Comparison of ENCODE assay signal across 1 cellular context in genomic region chr11:35165416-35166368, GRCh38.
TF ChIP-seq lines count a peak whose summit lies in the region.

No MANE protein-coding gene starts in this region.

TF ChIP-seq in SK-N-SH, 30 proteins besides CTCF, POLR2A, EP300 and RAD21 (continued from another document):
- no peak for TF ChIP-seq REST (IDR thresholded peaks at IDR 0.05; ENCODE audit: low read depth, low read length)
- TF ChIP-seq CHD2 (IDR thresholded peaks at IDR 0.05; ENCODE audit: low read length, partially characterized antibody) = no peak
- TF ChIP-seq RXRA (IDR thresholded peaks at IDR 0.05; ENCODE audit: borderline replicate concordance, low read depth) = peak; percentile 34; the same call in 1 of the 2 replicates
- TF ChIP-seq NFIC (IDR thresholded peaks at IDR 0.05; ENCODE audit: borderline replicate concordance) = peak; percentile 39; the same call in 1 of the 2 replicates
- peak; percentile 58 for TF ChIP-seq JUND (IDR thresholded peaks at IDR 0.05)
- no peak for TF ChIP-seq MEF2A (IDR thresholded peaks at IDR 0.05; ENCODE audit: borderline replicate concordance, low read depth)
- TF ChIP-seq USF1 (IDR thresholded peaks at IDR 0.05; ENCODE audit: borderline replicate concordance, low read depth) = no peak
- 0 out of 2 replicates have a peak, but pooled peaks have one; percentile 9 for TF ChIP-seq POLR2AphosphoS5 (IDR thresholded peaks at IDR 0.05; ENCODE audit: low read depth, low read length)
- TF ChIP-seq ZBTB33 (IDR thresholded peaks at IDR 0.05; ENCODE audit: borderline replicate concordance, low read depth) = 0 out of 2 replicates have a peak, but pooled peaks have one; percentile 19
- no peak for TF ChIP-seq YY1 (IDR thresholded peaks at IDR 0.05; ENCODE audit: low read depth)
- no peak for TF ChIP-seq ELF1 (IDR thresholded peaks at IDR 0.05)
- peak; percentile 39; the same call in 1 of the 2 replicates for TF ChIP-seq TEAD4 (IDR thresholded peaks at IDR 0.05; ENCODE audit: borderline replicate concordance, insufficient read depth)
